ENCODE assay signal across 2 cellular contexts in the genomic region with DNA sequence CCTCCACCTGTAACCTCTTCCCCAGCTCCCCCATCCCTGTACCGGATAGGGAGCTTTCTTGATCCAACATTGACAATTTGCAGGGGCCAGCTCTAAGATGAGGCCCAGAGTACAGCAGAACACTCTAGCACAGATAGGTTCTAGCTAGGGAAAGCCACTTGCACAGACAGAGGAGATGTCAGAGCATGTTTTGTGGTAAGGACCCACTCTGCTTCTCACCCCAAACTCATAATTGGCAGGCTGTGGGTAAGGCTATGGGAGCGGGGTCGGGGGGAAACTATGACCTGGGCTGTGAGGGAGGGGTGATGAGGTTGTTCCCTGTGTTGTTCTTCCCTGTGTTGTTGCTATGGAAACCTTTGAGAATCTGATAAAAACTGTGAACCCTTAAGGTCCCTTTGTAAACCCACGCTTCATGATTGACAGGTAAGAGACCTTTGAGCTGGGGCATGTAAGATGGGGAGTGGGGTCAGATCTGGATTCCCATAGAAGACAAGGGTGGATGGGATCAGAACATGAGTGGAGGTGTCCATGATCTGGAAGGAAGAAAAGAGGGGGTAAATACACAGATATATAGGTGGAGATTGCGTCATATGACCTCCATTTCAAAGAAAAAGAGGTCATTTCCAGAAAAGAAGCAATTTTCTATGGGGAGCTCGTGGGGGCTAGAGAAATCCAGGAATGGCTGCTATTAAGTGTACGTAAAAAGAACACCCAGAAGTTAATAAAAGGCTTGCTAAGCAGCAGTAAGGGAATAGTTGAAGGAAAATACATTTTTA.
TF ChIP-seq lines count a peak whose summit lies in the region.

No MANE protein-coding gene starts in this region.

TF ChIP-seq in SK-N-SH, 30 proteins besides CTCF, POLR2A, EP300 and RAD21 (continued from another document):
- TF ChIP-seq GATA2 (CRISPR knock-in tag; IDR thresholded peaks at IDR 0.05) (no peak), TAF1 (IDR thresholded peaks at IDR 0.05; ENCODE audit: borderline replicate concordance, low read depth, low read length) (no peak), MXI1 (IDR thresholded peaks at IDR 0.05; ENCODE audit: low read depth, low read length) (no peak), NRF1 (IDR thresholded peaks at IDR 0.05; ENCODE audit: low read depth, low read length) (no peak), FOXM1 (IDR thresholded peaks at IDR 0.05; ENCODE audit: low read depth) (no peak), USF2 (IDR thresholded peaks at IDR 0.05; ENCODE audit: borderline replicate concordance, low read depth, low read length) (no peak), JUND (IDR thresholded peaks at IDR 0.05) (no peak), YY1 (IDR thresholded peaks at IDR 0.05; ENCODE audit: low read depth) (no peak), ELF1 (IDR thresholded peaks at IDR 0.05) (no peak), MEF2A (IDR thresholded peaks at IDR 0.05; ENCODE audit: borderline replicate concordance, low read depth) (no peak)
- TF ChIP-seq, protein P1, sequence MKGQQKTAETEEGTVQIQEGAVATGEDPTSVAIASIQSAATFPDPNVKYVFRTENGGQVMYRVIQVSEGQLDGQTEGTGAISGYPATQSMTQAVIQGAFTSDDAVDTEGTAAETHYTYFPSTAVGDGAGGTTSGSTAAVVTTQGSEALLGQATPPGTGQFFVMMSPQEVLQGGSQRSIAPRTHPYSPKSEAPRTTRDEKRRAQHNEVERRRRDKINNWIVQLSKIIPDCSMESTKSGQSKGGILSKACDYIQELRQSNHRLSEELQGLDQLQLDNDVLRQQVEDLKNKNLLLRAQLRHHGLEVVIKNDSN (IDR thresholded peaks at IDR 0.05; ENCODE audit: borderline replicate concordance, low read depth): no peak
- TF ChIP-seq, protein P2, sequence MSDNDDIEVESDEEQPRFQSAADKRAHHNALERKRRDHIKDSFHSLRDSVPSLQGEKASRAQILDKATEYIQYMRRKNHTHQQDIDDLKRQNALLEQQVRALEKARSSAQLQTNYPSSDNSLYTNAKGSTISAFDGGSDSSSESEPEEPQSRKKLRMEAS (IDR thresholded peaks at IDR 0.05; ENCODE audit: low read depth): no peak

TF ChIP-seq in SK-N-SH treated with all-trans-retinoic acid at 6 μM for 48 hours, 23 proteins besides CTCF, POLR2A, EP300 and RAD21 (continued from another document):
- TF ChIP-seq, protein P3, sequence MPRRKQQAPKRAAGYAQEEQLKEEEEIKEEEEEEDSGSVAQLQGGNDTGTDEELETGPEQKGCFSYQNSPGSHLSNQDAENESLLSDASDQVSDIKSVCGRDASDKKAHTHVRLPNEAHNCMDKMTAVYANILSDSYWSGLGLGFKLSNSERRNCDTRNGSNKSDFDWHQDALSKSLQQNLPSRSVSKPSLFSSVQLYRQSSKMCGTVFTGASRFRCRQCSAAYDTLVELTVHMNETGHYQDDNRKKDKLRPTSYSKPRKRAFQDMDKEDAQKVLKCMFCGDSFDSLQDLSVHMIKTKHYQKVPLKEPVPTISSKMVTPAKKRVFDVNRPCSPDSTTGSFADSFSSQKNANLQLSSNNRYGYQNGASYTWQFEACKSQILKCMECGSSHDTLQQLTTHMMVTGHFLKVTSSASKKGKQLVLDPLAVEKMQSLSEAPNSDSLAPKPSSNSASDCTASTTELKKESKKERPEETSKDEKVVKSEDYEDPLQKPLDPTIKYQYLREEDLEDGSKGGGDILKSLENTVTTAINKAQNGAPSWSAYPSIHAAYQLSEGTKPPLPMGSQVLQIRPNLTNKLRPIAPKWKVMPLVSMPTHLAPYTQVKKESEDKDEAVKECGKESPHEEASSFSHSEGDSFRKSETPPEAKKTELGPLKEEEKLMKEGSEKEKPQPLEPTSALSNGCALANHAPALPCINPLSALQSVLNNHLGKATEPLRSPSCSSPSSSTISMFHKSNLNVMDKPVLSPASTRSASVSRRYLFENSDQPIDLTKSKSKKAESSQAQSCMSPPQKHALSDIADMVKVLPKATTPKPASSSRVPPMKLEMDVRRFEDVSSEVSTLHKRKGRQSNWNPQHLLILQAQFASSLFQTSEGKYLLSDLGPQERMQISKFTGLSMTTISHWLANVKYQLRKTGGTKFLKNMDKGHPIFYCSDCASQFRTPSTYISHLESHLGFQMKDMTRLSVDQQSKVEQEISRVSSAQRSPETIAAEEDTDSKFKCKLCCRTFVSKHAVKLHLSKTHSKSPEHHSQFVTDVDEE (CRISPR knock-in tag; IDR thresholded peaks at IDR 0.05): no peak
- no peak for TF ChIP-seq GLIS3 (CRISPR knock-in tag; IDR thresholded peaks at IDR 0.05)
- no peak for TF ChIP-seq CSRNP3 (CRISPR knock-in tag; IDR thresholded peaks at IDR 0.05)
- TF ChIP-seq ESRRG (CRISPR knock-in tag; IDR thresholded peaks at IDR 0.05): no peak
- no peak for TF ChIP-seq PPARA (CRISPR knock-in tag; IDR thresholded peaks at IDR 0.05; ENCODE audit: borderline replicate concordance)
- no peak for TF ChIP-seq CSDC2 (CRISPR knock-in tag; IDR thresholded peaks at IDR 0.05)
- TF ChIP-seq BACH2 (CRISPR knock-in tag; IDR thresholded peaks at IDR 0.05; ENCODE audit: borderline replicate concordance): no peak
